In the genomic region with DNA sequence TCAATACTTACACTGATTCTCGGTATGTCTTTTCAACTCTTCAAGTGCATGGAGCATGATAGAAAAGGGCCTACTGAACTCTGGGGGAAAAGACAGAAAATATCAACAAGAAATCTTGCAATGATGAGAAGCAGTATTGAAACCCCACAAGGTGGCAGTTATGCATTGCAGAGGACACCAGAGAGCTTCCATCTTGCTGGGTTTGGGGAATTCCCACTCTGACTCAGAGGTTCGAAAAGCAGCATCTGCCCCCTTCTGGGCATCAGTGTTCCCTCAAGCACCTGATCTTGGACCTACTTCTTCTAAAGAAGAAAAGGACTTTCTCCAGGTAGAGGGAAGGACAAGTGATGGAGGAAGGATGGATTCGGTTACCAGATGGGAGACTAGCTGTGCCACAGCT, we compare ENCODE assay signal across 8 cellular contexts.
DNase-seq lines count a peak whose midpoint lies in the region; ATAC-seq, FAIRE-seq and TF ChIP-seq lines count a peak whose summit lies in the region.
"Not testable (repeated sequence)": the region's sequence is repeated elsewhere in the genome, so short reads cannot be mapped to it uniquely, and the experiment has no call there.

No MANE protein-coding gene starts in this region.

- not testable (repeated sequence) for H3K79me1 ChIP-seq in H1 (ENCODE audit: low read depth, low read length)

- peak; percentile 55 to 57 for TF ChIP-seq RAD21 in H1 (IDR thresholded peaks at IDR 0.05 in 1 of 2, conservative IDR thresholded peaks at IDR 0.05 in 1 of 2; ENCODE audit: low read depth in 2 of 2, low read length in 2 of 2)

- TF ChIP-seq EP300 in H1 (IDR thresholded peaks at IDR 0.05; ENCODE audit: borderline replicate concordance in 1 of 2, low read depth in 2 of 2, low read length in 2 of 2), result not testable (repeated sequence)

- H3K36me3 ChIP-seq in MM.1S (replicated peaks; ENCODE audit: insufficient read depth, low read length); SJCRH30; H1 (ENCODE audit: control insufficient read depth in 2 of 4, insufficient read depth in 4 of 4, low read length in 3 of 4): not testable (repeated sequence)

- not testable (repeated sequence) for H3K23ac ChIP-seq in H1 (ENCODE audit: insufficient read length)

- not testable (repeated sequence) for H3K4me3 Mint-ChIP-seq in activated T-cell treated with anti-CD3 and anti-CD28 coated beads, Interleukin-2, amount 50 U/mL, for 72 hours

- not testable (repeated sequence) for H3K9me3 Mint-ChIP-seq in activated T-cell treated with anti-CD3 and anti-CD28 coated beads, Interleukin-2, amount 50 U/mL, for 72 hours

- TF ChIP-seq POLR2A in H1 (IDR thresholded peaks at IDR 0.05; ENCODE audit: control extremely low read depth in 1 of 2, low read depth in 2 of 2, low read length in 2 of 2), result not testable (repeated sequence)

- CTCF ChIA-PET in H1 (lab: Charles Lee; ENCODE audit: partially characterized antibody), result interaction anchor here (0.6 to 1.5 kb wide), 3 partner anchors 12 to 32 kb away, joined by 3 to 4 read pairs (median 4); no protein-coding TSS in a partner anchor

- not testable (repeated sequence) for H2BK15ac ChIP-seq in H1 (ENCODE audit: low read length)

- WGBS in H1 (ENCODE audit: extremely low coverage in 1 of 2, insufficient coverage in 1 of 2, insufficient read length in 1 of 2, insufficient replicate concordance in 2 of 2, low coverage in 1 of 2, low lambda C conversion rate in 2 of 2, missing lambda C conversion rate in 1 of 2), 2 experiments, result 59% methylated on average over 2 of the region's 3 CpGs; no CpG with 5 or more reads in 1 of the 2 experiments

- H2AFZ ChIP-seq in MM.1S (ENCODE audit: low read length), result 0 out of 2 replicates have a peak overlapping the region, but pooled peaks have one; percentile 42
- H2AFZ ChIP-seq in H1 (ENCODE audit: low read length), result peak overlapping the region; percentile 96

- not testable (repeated sequence) for H2BK5ac ChIP-seq in H1 (ENCODE audit: low read depth, low read length)

- not testable (repeated sequence) for H3K4me2 ChIP-seq in MM.1S (ENCODE audit: low read depth, low read length); H1 (ENCODE audit: insufficient read depth in 1 of 2, low read depth in 2 of 2, low read length in 2 of 2)

- not testable (repeated sequence) for H3K27me3 Mint-ChIP-seq in activated T-cell treated with anti-CD3 and anti-CD28 coated beads, Interleukin-2, amount 50 U/mL, for 72 hours (ENCODE audit: low read depth)

- H2BK20ac ChIP-seq in H1 (ENCODE audit: low read length), result not testable (repeated sequence)

- not testable (repeated sequence) for FAIRE-seq in H1 (lab: Jason Lieb, UNC)

- not testable (repeated sequence) for H3K9ac ChIP-seq in MM.1S (ENCODE audit: low read length); H1 (replicated peaks in 1 of 4; ENCODE audit: extremely low read depth in 1 of 4, low read depth in 3 of 4, low read length in 3 of 4)

- not testable (repeated sequence) for H3K9me3 ChIP-seq in MM.1S (replicated peaks; ENCODE audit: insufficient read depth, low read length); SJCRH30 (replicated peaks); H1 (ENCODE audit: insufficient read depth in 2 of 2, low read depth in 1 of 2, low read length in 1 of 2)

- not testable (repeated sequence) for H3K4me1 ChIP-seq in MM.1S (ENCODE audit: low read length); SJCRH30; H1 (replicated peaks in 1 of 4; ENCODE audit: control insufficient read depth in 3 of 4, insufficient read depth in 4 of 4, low read length in 3 of 4)

- not testable (repeated sequence) for H3K56ac ChIP-seq in H1 (replicated peaks; ENCODE audit: insufficient read length, low read depth, low read length)

- POLR2A ChIA-PET in H1 (lab: Charles Lee; ENCODE audit: partially characterized antibody), result not testable (repeated sequence)

- H2BK12ac ChIP-seq in H1 (ENCODE audit: low read depth, low read length), result not testable (repeated sequence)

- H3K14ac ChIP-seq in H1 (ENCODE audit: insufficient read length), result not testable (repeated sequence)

- in situ Hi-C loops in GM13976 (cut with MboI; ENCODE audit: low sequenced_read_pairs, unreplicated experiment), result not testable (repeated sequence)

- not testable (repeated sequence) for H3K18ac ChIP-seq in H1 (ENCODE audit: extremely low read depth, low read length)

- not testable (repeated sequence) for H3F3A ChIP-seq in MM.1S (ENCODE audit: insufficient read depth, low read length)

- not testable (repeated sequence) for H3K79me2 ChIP-seq in MM.1S (ENCODE audit: low read length); H1 (ENCODE audit: control insufficient read depth in 1 of 2, insufficient read depth in 2 of 2, low read length in 2 of 2)

- TF ChIP-seq CTCF in GM13976 (IDR thresholded peaks at IDR 0.05; ENCODE audit: borderline replicate concordance, control extremely low read depth, extremely low read depth, insufficient read depth, missing control alignments), result not testable (repeated sequence)
- peak; percentile 55 for TF ChIP-seq CTCF in MM.1S (IDR thresholded peaks at IDR 0.05; ENCODE audit: low read length)
- peak; percentile 11 to 57 (median 22) for TF ChIP-seq CTCF in H1 (IDR thresholded peaks at IDR 0.05; ENCODE audit: control extremely low read depth in 1 of 3, insufficient read depth in 1 of 3, low read depth in 1 of 3, low read length in 3 of 3)

- H3K9me2 ChIP-seq in MM.1S (replicated peaks; ENCODE audit: insufficient read depth, low read length), result not testable (repeated sequence)

- DNase-seq in CD1c-positive myeloid dendritic cell (ENCODE audit: extremely low spot score), result peak; percentile 17
- DNase-seq in GM13976 (ENCODE audit: low spot score), result peak; percentile 58
- peak; percentile 88 for DNase-seq in MM.1S
- DNase-seq in SJCRH30, result peak; percentile 17 to 40
- DNase-seq in activated T-cell treated with anti-CD3 and anti-CD28 coated beads, Interleukin-2, amount 50 U/mL, for 72 hours, result peak; percentile 75 to 78
- DNase-seq in H1 (ENCODE audit: low read depth in 1 of 2, low spot score in 2 of 2), result not testable (repeated sequence)
- DNase-seq in left kidney (ENCODE audit: low read depth, low spot score), result peak; percentile 17
- peak; percentile 8 to 17 for DNase-seq in stimulated activated CD8-positive, alpha-beta memory T cell treated with anti-CD3 and anti-CD28 coated beads, Interleukin-2, amount 100 ng/mL, for 48 hours (ENCODE audit: low read depth in 2 of 2)

- H3K36me3 Mint-ChIP-seq in activated T-cell treated with anti-CD3 and anti-CD28 coated beads, Interleukin-2, amount 50 U/mL, for 72 hours (ENCODE audit: insufficient read depth in 2 of 2), result not testable (repeated sequence)

- not testable (repeated sequence) for H3K4ac ChIP-seq in H1 (replicated peaks; ENCODE audit: insufficient read length, low read depth, low read length)

- not testable (repeated sequence) for H4K8ac ChIP-seq in H1 (ENCODE audit: extremely low read depth, insufficient read depth, low read length)

- H2AK5ac ChIP-seq in H1 (ENCODE audit: low read depth, low read length), result not testable (repeated sequence)

- H4K91ac ChIP-seq in H1 (replicated peaks; ENCODE audit: insufficient read length, low read length), result not testable (repeated sequence)

- H3K4me1 Mint-ChIP-seq in activated T-cell treated with anti-CD3 and anti-CD28 coated beads, Interleukin-2, amount 50 U/mL, for 72 hours (ENCODE audit: low read depth), result peaks cover 11% of the 10 kb centered on the region

- H3K4me3 ChIP-seq in MM.1S (ENCODE audit: low read length); SJCRH30; H1 (ENCODE audit: extremely low read depth in 1 of 4, insufficient read depth in 2 of 4, low read depth in 3 of 4, low read length in 4 of 4): not testable (repeated sequence)

- ATAC-seq in activated T-cell treated with anti-CD3 and anti-CD28 coated beads, Interleukin-2, amount 50 U/mL, for 72 hours (replicated peaks in 1 of 2), result peak; percentile 75 to 80

- not testable (repeated sequence) for H4K20me1 ChIP-seq in MM.1S (ENCODE audit: insufficient read depth, low read length); H1 (replicated peaks in 1 of 2; ENCODE audit: control insufficient read depth in 1 of 2, insufficient read depth in 2 of 2, low read length in 2 of 2)

- H3K27ac Mint-ChIP-seq in activated T-cell treated with anti-CD3 and anti-CD28 coated beads, Interleukin-2, amount 50 U/mL, for 72 hours, result not testable (repeated sequence)

- H3K23me2 ChIP-seq in H1 (ENCODE audit: low read depth, low read length), result not testable (repeated sequence)

- not testable (repeated sequence) for H3K27me3 ChIP-seq in MM.1S (replicated peaks; ENCODE audit: insufficient read depth, low read length); SJCRH30; H1 (replicated peaks in 1 of 4; ENCODE audit: control insufficient read depth in 3 of 4, extremely low read depth in 1 of 4, insufficient read depth in 3 of 4, low read length in 3 of 4)

- H2BK120ac ChIP-seq in H1 (replicated peaks; ENCODE audit: low read depth, low read length), result not testable (repeated sequence)

- H3K27ac ChIP-seq in MM.1S (ENCODE audit: low read length); SJCRH30; H1 (ENCODE audit: low read depth, low read length): not testable (repeated sequence)

- H4K5ac ChIP-seq in H1 (ENCODE audit: insufficient read length, low read depth, low read length), result not testable (repeated sequence)

TF ChIP-seq in H1, 55 proteins besides CTCF, POLR2A, EP300 and RAD21:
- TF ChIP-seq YY1 (IDR thresholded peaks at IDR 0.05; ENCODE audit: low read depth, low read length), result 0 out of 2 replicates have a peak, but pooled peaks have one; percentile 52
